ENCODE assay signal across 17 cellular contexts in genomic region chr2:237412646-237413292, GRCh38. TPM values are rescaled to one million over a fixed set of nuclear protein-coding genes. Genes with fewer than 3 reads are reported as not detected.
DNase-seq lines count a peak whose midpoint lies in the region; ATAC-seq, FAIRE-seq and TF ChIP-seq lines count a peak whose summit lies in the region.
"Had no signal": no experiment of that assay in that cellular context is flagged by ENCODE, and none has a peak within 500 bp of the region (broad histone marks: within the 10 kb centered on the region; RNA-seq: fewer than 3 reads in every experiment).

No MANE protein-coding gene starts in this region.

- TF ChIP-seq EP300 in HepG2 (IDR thresholded peaks at IDR 0.05; ENCODE audit: low read depth in 2 of 2, low read length in 2 of 2) (no peak), HepG2 (CRISPR knock-in tag; IDR thresholded peaks at IDR 0.05; ENCODE audit: borderline replicate concordance) (no peak)

- POLR2A ChIA-PET in HepG2 (lab: Yijun Ruan, JAX), result no interaction called here

- FAIRE-seq in HepG2 (lab: Jason Lieb, UNC), result no peak
- FAIRE-seq: G401.6 had no signal

- BruUV-seq in HepG2 (replicated peaks; lab: Mats Ljungman, UMichigan), result no TSS peak

- TF ChIP-seq POLR2A in HepG2 (IDR thresholded peaks at IDR 0.05; ENCODE audit: insufficient read depth in 1 of 2, low read depth in 2 of 2, low read length in 2 of 2), result no peak

- peak; percentile 41 for DNase-seq in AG20443 (ENCODE audit: low spot score)
- peak; percentile 39 to 41 for DNase-seq in cardiac fibroblast (ENCODE audit: low read depth in 2 of 2)
- no peak for DNase-seq in HepG2 (ENCODE audit: low spot score)
- DNase-seq in skeletal muscle cell (ENCODE audit: low read depth), result no peak
- no peak for DNase-seq in stimulated activated CD4-positive, alpha-beta T cell treated with anti-CD3 and anti-CD28 coated beads, Interleukin-4, amount 100 ng/mL, for 4 hours
- DNase-seq in foreskin keratinocyte, result no peak
- no peak for DNase-seq in UCSD-AML1 (lab: John Stamatoyannopoulos, UW; ENCODE audit: unreplicated experiment)
- DNase-seq: activated CD4-positive, alpha-beta memory T cell treated with anti-CD3 and anti-CD28 coated beads for 36 hours; activated naive CD4-positive, alpha-beta T cell treated with anti-CD3 and anti-CD28 coated beads, Interleukin-2, amount 50 U/mL, for 16 hours; AML-193; effector memory CD4-positive, alpha-beta T cell; NCI-H1694 treated with DMSO at 0.1 percent for 48 hours; stimulated activated CD4-positive, alpha-beta T cell treated with anti-CD3 and anti-CD28 coated beads, Interleukin-2, amount 100 ng/mL, for 24 hours; stimulated activated naive CD4-positive, alpha-beta T cell; T-cell had no signal

- in situ Hi-C loops in HepG2 (cut with HindIII; ENCODE audit: extremely low pct_ligation_motif_present, low pct_unique_long_range_greater_than_20kb), result loop anchor here (10.0 kb wide), 1 partner anchor 258 kb away; no protein-coding TSS in a partner anchor

- H4K20me1 ChIP-seq in HepG2 (ENCODE audit: insufficient read depth, low read length), result no peaks in the 10 kb centered on the region

- H2AFZ ChIP-seq in HepG2 (ENCODE audit: low read length), result no peak overlapping the region

- intact Hi-C loops in HepG2 (cut with micrococcal nuclease; ENCODE audit: unreplicated experiment), result no loop called here

- H3K27me3 ChIP-seq in HepG2 (ENCODE audit: control insufficient read depth in 1 of 2, insufficient read depth in 2 of 2, low read length in 2 of 2), result peaks cover 7 to 90% of the 10 kb centered on the region in 2 experiments; a peak in 4 of 5 replicates
- H3K27me3 ChIP-seq in foreskin keratinocyte, result peaks cover 16% of the 10 kb centered on the region

- H3K4me2 ChIP-seq in HepG2 (ENCODE audit: low read depth, low read length), result no peak overlapping the region

- no peak overlapping the region for H3K9ac ChIP-seq in HepG2 (ENCODE audit: insufficient read depth, low read depth, low read length)

- peak overlapping the region; percentile 86 to 98 for H3K4me3 ChIP-seq in cardiac fibroblast (replicated peaks in 1 of 2; ENCODE audit: low read depth in 2 of 2, low read length in 2 of 2)
- no peak overlapping the region for H3K4me3 ChIP-seq in HepG2 (replicated peaks in 1 of 3; ENCODE audit: insufficient read depth in 1 of 3, low read depth in 2 of 3, low read length in 3 of 3)
- peak overlapping the region; percentile 65 for H3K4me3 ChIP-seq in skeletal muscle cell (ENCODE audit: low read depth, low read length)

- CTCF ChIA-PET in HepG2 (lab: Yijun Ruan, JAX; ENCODE audit: low intra/inter-chr PET ratio, low total read pairs), result no interaction called here

- H3K4me1 ChIP-seq in HepG2 (ENCODE audit: insufficient read depth, low read length) (no peaks in the 10 kb centered on the region), foreskin keratinocyte (no peaks in the 10 kb centered on the region)

- H3K27ac ChIP-seq in HepG2 (ENCODE audit: extremely low read length, insufficient read depth, low read length) (no peak overlapping the region), foreskin keratinocyte (no peak overlapping the region)

- no peak for TF ChIP-seq RAD21 in HepG2 (CRISPR knock-in tag; IDR thresholded peaks at IDR 0.05)

- no peaks in the 10 kb centered on the region for H3K36me3 ChIP-seq in HepG2 (replicated peaks in 1 of 2; ENCODE audit: control insufficient read depth in 1 of 2, insufficient read depth in 2 of 2, low read length in 2 of 2)

- H3K9me3 ChIP-seq in HepG2 (ENCODE audit: low read length), result no peaks in the 10 kb centered on the region

- TF ChIP-seq CTCF in cardiac fibroblast (IDR thresholded peaks at IDR 0.05; ENCODE audit: low read depth, low read length) (no peak), HepG2 (CRISPR knock-in tag; IDR thresholded peaks at IDR 0.05) (no peak), foreskin keratinocyte (conservative IDR thresholded peaks at IDR 0.05) (no peak)

- ATAC-seq in HepG2 (peak; percentile 41; the same call in 2 of the 3 replicates), GM18498 (IDR thresholded peaks at IDR 0.05; ENCODE audit: unreplicated experiment) (no peak), foreskin keratinocyte (no peak)
- ATAC-seq: T-cell had no signal

- H3K79me2 ChIP-seq in HepG2 (ENCODE audit: insufficient read depth, low read length), result no peaks in the 10 kb centered on the region

- 9% methylated on average over 13 of the region's 14 CpGs for WGBS in HepG2 (ENCODE audit: low lambda C conversion rate)

TF ChIP-seq in HepG2, 621 proteins besides CTCF, POLR2A, EP300 and RAD21:
- no peak for TF ChIP-seq ZNF788 (CRISPR knock-in tag; IDR thresholded peaks at IDR 0.05; ENCODE audit: borderline replicate concordance)
- TF ChIP-seq ZNF446 (CRISPR knock-in tag; IDR thresholded peaks at IDR 0.05), result no peak
- TF ChIP-seq, protein P1, sequence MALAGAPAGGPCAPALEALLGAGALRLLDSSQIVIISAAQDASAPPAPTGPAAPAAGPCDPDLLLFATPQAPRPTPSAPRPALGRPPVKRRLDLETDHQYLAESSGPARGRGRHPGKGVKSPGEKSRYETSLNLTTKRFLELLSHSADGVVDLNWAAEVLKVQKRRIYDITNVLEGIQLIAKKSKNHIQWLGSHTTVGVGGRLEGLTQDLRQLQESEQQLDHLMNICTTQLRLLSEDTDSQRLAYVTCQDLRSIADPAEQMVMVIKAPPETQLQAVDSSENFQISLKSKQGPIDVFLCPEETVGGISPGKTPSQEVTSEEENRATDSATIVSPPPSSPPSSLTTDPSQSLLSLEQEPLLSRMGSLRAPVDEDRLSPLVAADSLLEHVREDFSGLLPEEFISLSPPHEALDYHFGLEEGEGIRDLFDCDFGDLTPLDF (CRISPR knock-in tag; IDR thresholded peaks at IDR 0.05), result no peak

RNA-seq across cellular contexts. Expression of gene COL6A3, which starts 1.2 kb away (rescaled TPM):
- total RNA-seq in HepG2 (2016; rRNA removed; fragmentation: Illumina TruSeq; extraction: Trizol), result not detected in 2 replicates
- total RNA-seq in HepG2 (2016; cell fraction: cytosol; rRNA removed; fragmentation: Illumina TruSeq; extraction: Trizol; ENCODE audit: low read depth), result not detected in 2 replicates
- not detected in 2 replicates for total RNA-seq in HepG2 (2016; cell fraction: insoluble cytoplasmic fraction; rRNA removed; fragmentation: Illumina TruSeq; extraction: Trizol)
- total RNA-seq in HepG2 (2016; cell fraction: membrane; rRNA removed; fragmentation: Illumina TruSeq; extraction: Trizol), result not detected in 2 replicates
- total RNA-seq in HepG2 (2016; cell fraction: nucleus; rRNA removed; fragmentation: Illumina TruSeq; extraction: Trizol), result not detected in 2 replicates
- polyA plus RNA-seq in HepG2 (2011; rRNA removed), result 0.01 and 0.03 TPM in 2 replicates
- under 0.01 and 0.01 TPM in 2 replicates for polyA plus RNA-seq in HepG2 (2011; cell fraction: cytosol; rRNA removed)
- 0.10 and 0.12 TPM in 2 replicates for polyA plus RNA-seq in HepG2 (2011; cell fraction: nucleus; rRNA removed)
- 0.09 TPM in 1 of 2 replicates, not detected in the other for polyA plus RNA-seq in HepG2 (2012)
- polyA plus RNA-seq in HepG2 (2016; cell fraction: cytosol; fragmentation: Illumina TruSeq; extraction: Trizol; ENCODE audit: low read depth), result not detected in 2 replicates
- not detected in 2 replicates for polyA plus RNA-seq in HepG2 (2016; cell fraction: insoluble cytoplasmic fraction; fragmentation: Illumina TruSeq; extraction: Trizol; ENCODE audit: low read depth)
- polyA plus RNA-seq in HepG2 (2016; cell fraction: membrane; fragmentation: Illumina TruSeq; extraction: Trizol; ENCODE audit: low read depth), result not detected in 2 replicates
- polyA plus RNA-seq in HepG2 (2016; cell fraction: nucleus; fragmentation: Illumina TruSeq; extraction: Trizol; ENCODE audit: insufficient read depth, low read depth), result not detected in 2 replicates
- polyA minus RNA-seq in HepG2 (2011; rRNA and poly(A)+ RNA removed; ENCODE audit: low replicate concordance), result 0.02 and 0.06 TPM in 2 replicates
- not detected in 2 replicates for polyA minus RNA-seq in HepG2 (2011; cell fraction: cytosol; rRNA and poly(A)+ RNA removed)
- under 0.01 TPM in 1 of 2 replicates, not detected in the other for polyA minus RNA-seq in HepG2 (2011; cell fraction: nucleus; rRNA and poly(A)+ RNA removed)
- 0.03 TPM in 1 of 2 replicates, not detected in the other for total RNA-seq in foreskin keratinocyte
- not detected in 2 replicates for polyA plus RNA-seq in foreskin keratinocyte

Comparison
In these comparisons a context has a peak if more than half of its experiments do, and no peak if none do; other contexts are left out.
1. DNase-seq: peak in AG20443 (single experiment) and cardiac fibroblast (2 of 2); none in HepG2 (single experiment), skeletal muscle cell (single experiment), stimulated activated CD4-positive, alpha-beta T cell treated with anti-CD3 and anti-CD28 coated beads, Interleukin-4, amount 100 ng/mL, for 4 hours (0 of 2), foreskin keratinocyte (0 of 2) and UCSD-AML1 (single experiment).
2. H3K4me3 ChIP-seq: peak in cardiac fibroblast (2 of 2) and skeletal muscle cell (single experiment); none in HepG2 (0 of 3).